ENCODE assay signal across 15 cellular contexts in genomic region chr3:172293093-172293492, GRCh38.
"Had no signal": no experiment of that assay in that cellular context is flagged by ENCODE, and none has a peak within 500 bp of the region (broad histone marks: within the 10 kb centered on the region; RNA-seq: fewer than 3 reads in every experiment).

No MANE protein-coding gene starts in this region.

- H3K36me3 ChIP-seq: ovary had no signal

- H3K4me3 ChIP-seq: coronary artery, dorsolateral prefrontal cortex, ovary, stomach, thoracic aorta, transverse colon had no signal

- H3K27ac ChIP-seq: dorsolateral prefrontal cortex, ovary, thoracic aorta, transverse colon had no signal

- DNase-seq: caudate nucleus; dorsolateral prefrontal cortex; effector CD8-positive, alpha-beta T cell; mesendoderm; naive B cell; ovary; stimulated activated CD4-positive, alpha-beta T cell treated with anti-CD3 and anti-CD28 coated beads, Interleukin-2, amount 100 ng/mL, for 24 hours; stimulated activated CD4-positive, alpha-beta T cell treated with anti-CD3 and anti-CD28 coated beads, Interleukin-4, amount 100 ng/mL, for 4 hours; stimulated activated naive CD4-positive, alpha-beta T cell; stomach; substantia nigra; transverse colon had no signal

- H3K27ac Mint-ChIP-seq: naive B cell had no signal

- H3K4me3 Mint-ChIP-seq: naive B cell had no signal

- H3K9me3 ChIP-seq: ovary, stomach, thoracic aorta, transverse colon had no signal

- H3K27me3 Mint-ChIP-seq: naive B cell had no signal

- H3K27me3 ChIP-seq: dorsolateral prefrontal cortex, ovary, stomach, transverse colon had no signal

- ATAC-seq: sciatic nerve had no signal
